In genomic region chr20:43590392-43591303, GRCh38 we compare ENCODE assay signal across 1 cellular context.
TF ChIP-seq lines count a peak whose summit lies in the region.

TSS of gene IFT52 (plus strand) at chr20:43590937. CDS start at chr20:43594699, 3,762 bp downstream.

TF ChIP-seq in K562, 482 proteins besides CTCF, POLR2A, EP300 and RAD21 (continued from another document and continues in another):
- TF ChIP-seq THAP7 (CRISPR knock-in tag; IDR thresholded peaks at IDR 0.05) (no peak), REST (CRISPR knock-in tag; IDR thresholded peaks at IDR 0.05; ENCODE audit: low read depth) (no peak), KLF1 (tag; IDR thresholded peaks at IDR 0.05) (peak; percentile 70), ASH1L (IDR thresholded peaks at IDR 0.05; ENCODE audit: borderline replicate concordance, low read depth, partially characterized antibody) (peak; percentile 82), THRA (IDR thresholded peaks at IDR 0.05) (no peak), ZBTB49 (CRISPR knock-in tag; IDR thresholded peaks at IDR 0.05; ENCODE audit: borderline replicate concordance) (no peak), ZNF165 (CRISPR knock-in tag; IDR thresholded peaks at IDR 0.05; ENCODE audit: borderline replicate concordance) (no peak), KDM4B (IDR thresholded peaks at IDR 0.05; ENCODE audit: borderline replicate concordance in 2 of 2, low read depth in 1 of 2) (peak in 1 of 2 experiments; percentile 76; a peak in 1 of 4 replicates), ZBTB5 (IDR thresholded peaks at IDR 0.05) (no peak), SMARCB1 (IDR thresholded peaks at IDR 0.05; ENCODE audit: insufficient read length, low read depth) (no peak), ZFP30 (CRISPR knock-in tag; IDR thresholded peaks at IDR 0.05; ENCODE audit: borderline replicate concordance) (no peak), SMARCA5 (IDR thresholded peaks at IDR 0.05) (no peak), MTA3 (IDR thresholded peaks at IDR 0.05; ENCODE audit: borderline replicate concordance) (no peak), ERF (CRISPR knock-in tag; IDR thresholded peaks at IDR 0.05) (no peak), NFE2 (IDR thresholded peaks at IDR 0.05; ENCODE audit: low read depth) (no peak), CEBPZ (IDR thresholded peaks at IDR 0.05; ENCODE audit: borderline replicate concordance, low read depth, low read length) (no peak), CBX1 (IDR thresholded peaks at IDR 0.05; ENCODE audit: low read depth) (no peak), ZNF232 (CRISPR knock-in tag; IDR thresholded peaks at IDR 0.05) (no peak), SMAD2 (IDR thresholded peaks at IDR 0.05; ENCODE audit: low read depth, low read length) (no peak), GTF2A2 (tag; IDR thresholded peaks at IDR 0.05) (no peak), CC2D1A (IDR thresholded peaks at IDR 0.05) (no peak), MAFG (tag; conservative IDR thresholded peaks at IDR 0.05) (no peak), PHF21A (IDR thresholded peaks at IDR 0.05; ENCODE audit: borderline replicate concordance, low read depth) (no peak), BRD4 (IDR thresholded peaks at IDR 0.05) (no peak), NR4A1 (CRISPR knock-in tag; IDR thresholded peaks at IDR 0.05) (no peak), NR4A1 (tag; IDR thresholded peaks at IDR 0.05) (no peak), WHSC1 (IDR thresholded peaks at IDR 0.05; ENCODE audit: low read length) (no peak), RFX7 (CRISPR knock-in tag; IDR thresholded peaks at IDR 0.05) (no peak), ZBTB12 (CRISPR knock-in tag; IDR thresholded peaks at IDR 0.05) (peak; percentile 91), SMARCE1 (IDR thresholded peaks at IDR 0.05) (no peak), TGIF2 (CRISPR knock-in tag; IDR thresholded peaks at IDR 0.05) (no peak), SIRT6 (IDR thresholded peaks at IDR 0.05; ENCODE audit: low read depth, low read length) (no peak), NCOR1 (IDR thresholded peaks at IDR 0.05) (no peak), NR2C2 (CRISPR knock-in tag; IDR thresholded peaks at IDR 0.05) (no peak), NR2C2 (tag; IDR thresholded peaks at IDR 0.05) (peak; percentile 32; the same call in 1 of the 2 replicates), CHD2 (IDR thresholded peaks at IDR 0.05; ENCODE audit: low read depth, low read length) (no peak), ATF7 (IDR thresholded peaks at IDR 0.05) (peak; percentile 100), ETV6 (IDR thresholded peaks at IDR 0.05; ENCODE audit: borderline replicate concordance in 1 of 2, low read depth in 2 of 2, low read length in 1 of 2) (no peak), ETV6 (CRISPR knock-in tag; IDR thresholded peaks at IDR 0.05; ENCODE audit: borderline replicate concordance) (no peak), ARID2 (IDR thresholded peaks at IDR 0.05) (no peak), U2AF2 (optimal IDR thresholded peaks at IDR 0.05; ENCODE audit: low read depth, low read length) (no peak), PML (IDR thresholded peaks at IDR 0.05; ENCODE audit: low read length) (no peak), MYC (IDR thresholded peaks at IDR 0.05; ENCODE audit: low read depth, low read length) (no peak), MYC (CRISPR knock-in tag; IDR thresholded peaks at IDR 0.05; ENCODE audit: borderline replicate concordance, low read depth) (no peak), CBFB (CRISPR knock-in tag; IDR thresholded peaks at IDR 0.05) (no peak), TARDBP (IDR thresholded peaks at IDR 0.05) (no peak), ZNF655 (CRISPR knock-in tag; IDR thresholded peaks at IDR 0.05) (no peak), CREB5 (CRISPR knock-in tag; IDR thresholded peaks at IDR 0.05) (no peak), POLR2AphosphoS5 (IDR thresholded peaks at IDR 0.05; ENCODE audit: control insufficient read depth, insufficient read depth, low read depth, low read length) (no peak), CAMTA2 (CRISPR knock-in tag; conservative IDR thresholded peaks at IDR 0.05) (no peak), ESRRB (CRISPR knock-in tag; IDR thresholded peaks at IDR 0.05; ENCODE audit: borderline replicate concordance) (no peak), ILK (tag; IDR thresholded peaks at IDR 0.05; ENCODE audit: borderline replicate concordance, low read depth) (no peak), FOXA3 (CRISPR knock-in tag; conservative IDR thresholded peaks at IDR 0.05 in 1 of 2, IDR thresholded peaks at IDR 0.05 in 1 of 2) (no peak)
